Comparison of ENCODE assay signal across 20 cellular contexts in genomic region chr2:86510436-86510933, GRCh38. TPM values are rescaled to one million over a fixed set of nuclear protein-coding genes. Genes with fewer than 3 reads are reported as not detected.
DNase-seq lines count a peak whose midpoint lies in the region; ATAC-seq and TF ChIP-seq lines count a peak whose summit lies in the region.
"Had no signal": no experiment of that assay in that cellular context is flagged by ENCODE, and none has a peak within 500 bp of the region (broad histone marks: within the 10 kb centered on the region; RNA-seq: fewer than 3 reads in every experiment).

No MANE protein-coding gene starts in this region.

- H3K4me1 ChIP-seq in left ventricle myocardium inferior (peaks cover 65% of the 10 kb centered on the region), right atrium auricular region (peaks cover 0 to 18% of the 10 kb centered on the region in 2 donors)
- H3K4me1 ChIP-seq: A549, BE2C, SJCRH30 had no signal

- no peak overlapping the region for H3K4me3 ChIP-seq in left ventricle myocardium inferior
- H3K4me3 ChIP-seq in right atrium auricular region, result no peak overlapping the region
- H3K4me3 ChIP-seq: A549, SJCRH30 had no signal

- DNase-seq in left ventricle myocardium inferior (no peak), right atrium auricular region (ENCODE audit: low spot score) (no peak), cerebellum (ENCODE audit: low spot score) (peak; percentile 43), left ventricle myocardium superior (no peak), Ammon's horn (ENCODE audit: low spot score) (no peak), ecto neural progenitor cell (ENCODE audit: low spot score) (no peak), left colon (no peak)
- DNase-seq: BE2C, DMS79, IMR-90, NCI-H1105, NCI-H146, NCI-H2029, NCI-H345, NCI-H524 treated with DMSO at 0.1 percent for 48 hours, NCI-H82, SJCRH30 had no signal

- H3K36me3 ChIP-seq in left ventricle myocardium inferior (peaks cover 46% of the 10 kb centered on the region), right atrium auricular region (peaks cover 28% of the 10 kb centered on the region)
- H3K36me3 ChIP-seq: BE2C had no signal

- intact Hi-C loops in left ventricle myocardium inferior (cut with micrococcal nuclease), result no loop called here
- intact Hi-C loops in left ventricle myocardium superior (cut with micrococcal nuclease), result no loop called here
- intact Hi-C loops in left colon (cut with DNase I, micrococcal nuclease), result no loop called here

- H3K27ac ChIP-seq in left ventricle myocardium inferior (replicated peaks), result peak overlapping the region; percentile 64
- no peak overlapping the region for H3K27ac ChIP-seq in right atrium auricular region
- H3K27ac ChIP-seq: A549, KMS-11, SJCRH30 had no signal

- ATAC-seq in left ventricle myocardium superior, result peak; percentile 38
- ATAC-seq in left colon, result no peak
- ATAC-seq: A549, Panc1 had no signal

- H3K9me3 ChIP-seq in left ventricle myocardium inferior (replicated peaks) (no peaks in the 10 kb centered on the region), right atrium auricular region (no peaks in the 10 kb centered on the region)
- H3K9me3 ChIP-seq: A549, BE2C, SJCRH30 had no signal

- TF ChIP-seq CTCF in left ventricle myocardium inferior (IDR thresholded peaks at IDR 0.05; ENCODE audit: borderline replicate concordance) (no peak), right atrium auricular region (IDR thresholded peaks at IDR 0.05) (no peak)

- H3K27me3 ChIP-seq in left ventricle myocardium inferior (ENCODE audit: low read depth), result no peaks in the 10 kb centered on the region
- no peaks in the 10 kb centered on the region for H3K27me3 ChIP-seq in right atrium auricular region
- H3K27me3 ChIP-seq: BE2C, SJCRH30 had no signal

RNA-seq across cellular contexts. Expression of gene CHMP3, which starts 52.8 kb away (rescaled TPM):
- total RNA-seq in left ventricle myocardium inferior, result 149 TPM
- total RNA-seq in right atrium auricular region, result 10 to 100 TPM; 79.7 to 89.1 TPM
- 38.5 TPM for total RNA-seq in cerebellum
- total RNA-seq in left ventricle myocardium superior, result 184 TPM
- total RNA-seq in left colon, result 100 to 1,000 TPM; 173 to 190 TPM
